8 cellular contexts compared by ENCODE assay signal in the genomic region with DNA sequence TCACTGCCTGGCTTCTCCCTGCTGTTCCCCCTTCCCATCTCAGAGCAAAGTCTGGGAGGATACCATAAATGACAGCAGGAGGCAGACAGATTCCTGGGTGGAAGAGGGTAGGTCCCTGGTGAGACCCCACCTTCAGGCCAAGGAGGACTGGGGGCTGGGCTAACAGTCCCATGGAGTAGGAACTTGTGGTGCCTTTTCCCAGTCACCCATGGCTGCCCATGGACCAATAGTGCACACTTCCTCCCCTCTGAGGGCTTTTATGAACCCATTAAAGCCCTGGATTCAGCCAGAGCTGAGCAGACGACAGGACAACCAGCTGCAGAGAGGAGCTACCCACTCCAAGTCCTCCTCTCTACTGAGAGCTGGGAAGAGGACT. TPM values are rescaled to one million over a fixed set of nuclear protein-coding genes. Genes with fewer than 3 reads are reported as not detected.
DNase-seq lines count a peak whose midpoint lies in the region; ATAC-seq, FAIRE-seq and TF ChIP-seq lines count a peak whose summit lies in the region.

No MANE protein-coding gene starts in this region.

- BruUV-seq in HCT116 (replicated peaks; lab: Mats Ljungman, UMichigan): no TSS peak

- no peak overlapping the region for H2BK12ac ChIP-seq in mesenchymal stem cell (ENCODE audit: low read length in 2 of 2)

- DNase-seq in HCT116 (ENCODE audit: low read depth, low spot score): no peak
- no peak for DNase-seq in astrocyte (ENCODE audit: low read depth)
- DNase-seq in mesenchymal stem cell: no peak
- no peak for DNase-seq in RCC 7860 (ENCODE audit: low spot score)
- DNase-seq in KG1 (lab: John Stamatoyannopoulos, UW): no peak
- DNase-seq in NAMALWA (ENCODE audit: low spot score): no peak

- H3K4ac ChIP-seq in mesenchymal stem cell (ENCODE audit: low read depth in 1 of 2, low read length in 2 of 2): no peak overlapping the region

- H4K91ac ChIP-seq in mesenchymal stem cell (ENCODE audit: low read length): no peak overlapping the region

- peaks cover 11% of the 10 kb centered on the region; the same call in 1 of the 2 replicates for H3K27me3 ChIP-seq in ACC112 (ENCODE audit: insufficient read depth, low read length)
- H3K27me3 ChIP-seq in HCT116 (ENCODE audit: insufficient read depth, low read length): no peaks in the 10 kb centered on the region
- no peaks in the 10 kb centered on the region for H3K27me3 ChIP-seq in astrocyte (ENCODE audit: insufficient read depth, low read length)
- no peaks in the 10 kb centered on the region for H3K27me3 ChIP-seq in mesenchymal stem cell (ENCODE audit: control insufficient read depth in 1 of 2, insufficient read depth in 1 of 2, low read length in 2 of 2)

- H4K20me1 ChIP-seq in HCT116 (ENCODE audit: insufficient read depth): no peaks in the 10 kb centered on the region
- no peaks in the 10 kb centered on the region for H4K20me1 ChIP-seq in astrocyte (ENCODE audit: insufficient read depth, low read length)

- H2BK120ac ChIP-seq in mesenchymal stem cell (ENCODE audit: low read depth, low read length): no peak overlapping the region

- H3K36me3 Mint-ChIP-seq in astrocyte (ENCODE audit: low read depth, unreplicated experiment): no peaks in the 10 kb centered on the region

- ATAC-seq in HCT116 (peak; percentile 8; the same call in 1 of the 2 replicates), GM18511 (IDR thresholded peaks at IDR 0.05; ENCODE audit: unreplicated experiment) (no peak)

- H3K36me3 ChIP-seq in ACC112 (ENCODE audit: insufficient read depth, low read length) (no peaks in the 10 kb centered on the region), HCT116 (ENCODE audit: control insufficient read depth in 1 of 2, insufficient read depth in 2 of 2, low read length in 2 of 2) (no peaks in the 10 kb centered on the region), astrocyte (ENCODE audit: insufficient read depth, low read length) (no peaks in the 10 kb centered on the region), mesenchymal stem cell (ENCODE audit: control insufficient read depth in 1 of 2, insufficient read depth in 2 of 2, low read depth in 1 of 2, low read length in 2 of 2) (no peaks in the 10 kb centered on the region)

- H2BK5ac ChIP-seq in mesenchymal stem cell (ENCODE audit: low read depth, low read length, poor library complexity, severe bottlenecking): no peak overlapping the region

- H3K14ac ChIP-seq in mesenchymal stem cell (ENCODE audit: low read length in 2 of 2): no peak overlapping the region

- no peak overlapping the region for H2AFZ ChIP-seq in ACC112 (ENCODE audit: low read length, unreplicated experiment)
- peak overlapping the region; percentile 64 for H2AFZ ChIP-seq in HCT116 (ENCODE audit: low read depth, low read length, poor library complexity, severe bottlenecking)
- H2AFZ ChIP-seq in astrocyte (ENCODE audit: low read depth, low read length): no peak overlapping the region
- H2AFZ ChIP-seq in mesenchymal stem cell (ENCODE audit: low read depth, low read length): no peak overlapping the region

- H3K4me3 Mint-ChIP-seq in astrocyte (ENCODE audit: unreplicated experiment): no peak overlapping the region

- intact Hi-C loops in HCT116 (cut with micrococcal nuclease): no loop called here

- TF ChIP-seq POLR2A in HCT116 (IDR thresholded peaks at IDR 0.05; ENCODE audit: borderline replicate concordance, extremely low read depth, insufficient read depth, insufficient read length): no peak

- no peak overlapping the region for H3K27ac ChIP-seq in ACC112 (ENCODE audit: low read depth, low read length)
- no peak overlapping the region for H3K27ac ChIP-seq in HCT116 (ENCODE audit: low read depth, low read length)
- no peak overlapping the region for H3K27ac ChIP-seq in astrocyte (ENCODE audit: low read depth, low read length)
- no peak overlapping the region for H3K27ac ChIP-seq in mesenchymal stem cell (ENCODE audit: low read length, poor library complexity, severe bottlenecking)

- H2AK5ac ChIP-seq in mesenchymal stem cell (ENCODE audit: low read length, severe bottlenecking): no peak overlapping the region

- TF ChIP-seq RAD21 in HCT116 (IDR thresholded peaks at IDR 0.05; ENCODE audit: low read depth): no peak

- H3K4me1 ChIP-seq in ACC112 (ENCODE audit: control insufficient read depth, insufficient read depth, low read length, unreplicated experiment): no peaks in the 10 kb centered on the region
- peaks cover 0 to 14% of the 10 kb centered on the region in 2 experiments; a peak in 3 of 4 replicates for H3K4me1 ChIP-seq in HCT116 (ENCODE audit: control insufficient read depth in 1 of 2, insufficient read depth in 2 of 2, low read length in 2 of 2)
- H3K4me1 ChIP-seq in astrocyte (ENCODE audit: insufficient read depth, low read length): no peaks in the 10 kb centered on the region
- peaks cover 18% of the 10 kb centered on the region for H3K4me1 ChIP-seq in mesenchymal stem cell (ENCODE audit: control insufficient read depth, insufficient read depth, low read depth, low read length)

- H3K4me3 ChIP-seq in ACC112 (ENCODE audit: low read depth, low read length): peak overlapping the region; percentile 56
- peak overlapping the region; percentile 26 to 51 for H3K4me3 ChIP-seq in HCT116 (replicated peaks in 1 of 2; ENCODE audit: low read depth in 1 of 2, low read length in 2 of 2)
- H3K4me3 ChIP-seq in astrocyte (ENCODE audit: insufficient read depth, low read depth, low read length): no peak overlapping the region
- H3K4me3 ChIP-seq in mesenchymal stem cell (ENCODE audit: insufficient read depth in 1 of 2, low read depth in 1 of 2, low read length in 2 of 2): peak overlapping the region in 1 of 2 experiments; percentile 64

- H3K18ac ChIP-seq in mesenchymal stem cell (ENCODE audit: low read depth in 1 of 2, low read length in 2 of 2): peak overlapping the region in 1 of 2 experiments; percentile 37

- H3K79me2 ChIP-seq in ACC112 (ENCODE audit: control insufficient read depth, insufficient read depth, low read length, unreplicated experiment) (no peaks in the 10 kb centered on the region), HCT116 (ENCODE audit: insufficient read depth, low read length) (no peaks in the 10 kb centered on the region), astrocyte (ENCODE audit: insufficient read depth, low read length) (no peaks in the 10 kb centered on the region)

- no peaks in the 10 kb centered on the region for H3K79me1 ChIP-seq in mesenchymal stem cell (replicated peaks; ENCODE audit: low read length, poor library complexity, severe bottlenecking)

- no peak overlapping the region for H3K23ac ChIP-seq in mesenchymal stem cell (ENCODE audit: low read length in 2 of 2)

- H3K4me1 Mint-ChIP-seq in astrocyte (ENCODE audit: low read depth, unreplicated experiment): peaks cover 4% of the 10 kb centered on the region

- WGBS in mesenchymal stem cell: 15% methylated on average over 1 of the region's 1 CpG

- TF ChIP-seq CTCF in HCT116 (IDR thresholded peaks at IDR 0.05 in 2 of 3, conservative IDR thresholded peaks at IDR 0.05 in 1 of 3; ENCODE audit: borderline replicate concordance in 1 of 3, insufficient read depth in 1 of 3, low read depth in 2 of 3, low read length in 2 of 3) (no peak), astrocyte (IDR thresholded peaks at IDR 0.05; ENCODE audit: insufficient read depth, low read depth, low read length) (no peak)

- no peaks in the 10 kb centered on the region for H3K9me3 Mint-ChIP-seq in astrocyte (ENCODE audit: unreplicated experiment)

- H3K27me3 Mint-ChIP-seq in astrocyte (ENCODE audit: low read depth, unreplicated experiment): no peaks in the 10 kb centered on the region

- POLR2A ChIA-PET in HCT116 (lab: Charles Lee): interaction anchor here (0.5 to 0.9 kb wide), 2 partner anchors 110 to 319 kb away, joined by 3 to 6 read pairs; a partner anchor contains a TSS

- H3K9me3 ChIP-seq in HCT116 (ENCODE audit: control insufficient read depth in 1 of 2, insufficient read depth in 1 of 2, low read depth in 1 of 2, low read length in 2 of 2): no peaks in the 10 kb centered on the region
- H3K9me3 ChIP-seq in astrocyte (ENCODE audit: insufficient read depth, low read depth, low read length): no peaks in the 10 kb centered on the region
- H3K9me3 ChIP-seq in mesenchymal stem cell (ENCODE audit: control insufficient read depth, low read length): no peaks in the 10 kb centered on the region

- no peak for FAIRE-seq in astrocyte (lab: Jason Lieb, UNC)
- FAIRE-seq in RCC 7860 (lab: Jason Lieb, UNC): no peak

- H4K8ac ChIP-seq in mesenchymal stem cell (ENCODE audit: low read length): no peak overlapping the region

- RAD21 ChIA-PET in HCT116 (lab: Charles Lee; ENCODE audit: low non-redundant PET in 1 of 2, low total read pairs in 2 of 2, uncharacterized antibody in 2 of 2, unreplicated experiment in 2 of 2): no interaction called here

- H3K4me2 ChIP-seq in HCT116 (ENCODE audit: low read length) (peak overlapping the region; percentile 73), astrocyte (ENCODE audit: low read length) (peak overlapping the region; percentile 73), mesenchymal stem cell (ENCODE audit: low read length, poor library complexity, severe bottlenecking) (peak overlapping the region; percentile 72)

- no peak overlapping the region for H3K9ac ChIP-seq in HCT116 (ENCODE audit: low read length)
- no peak overlapping the region for H3K9ac ChIP-seq in astrocyte (ENCODE audit: low read length)
- H3K9ac ChIP-seq in mesenchymal stem cell (ENCODE audit: low read length): no peak overlapping the region

- CTCF ChIA-PET in HCT116 (lab: Charles Lee): interaction anchor here (1.6 kb wide), 1 partner anchor 124 kb away, joined by 3 read pairs; no protein-coding TSS in a partner anchor

- H2BK15ac ChIP-seq in mesenchymal stem cell (ENCODE audit: low read depth, poor library complexity, severe bottlenecking): no peak overlapping the region

- no peak overlapping the region for H3K27ac Mint-ChIP-seq in astrocyte (ENCODE audit: unreplicated experiment)

- H3K9me2 ChIP-seq in HCT116 (ENCODE audit: insufficient read depth): no peaks in the 10 kb centered on the region

TF ChIP-seq in HCT116, 20 proteins besides CTCF, POLR2A, EP300 and RAD21:
- TF ChIP-seq SP1 (IDR thresholded peaks at IDR 0.05; ENCODE audit: low read depth) (no peak), EGR1 (IDR thresholded peaks at IDR 0.05; ENCODE audit: low read depth) (no peak), JUND (IDR thresholded peaks at IDR 0.05) (no peak), CBX3 (IDR thresholded peaks at IDR 0.05; ENCODE audit: low read depth) (no peak), ZNF274 (IDR thresholded peaks at IDR 0.05; ENCODE audit: low read depth, low read length) (no peak)
TF ChIP-seq in HCT116: peak in this region for 0.

RNA-seq across cellular contexts. Expression of a gene that starts 36.6 kb away (rescaled TPM):
- total RNA-seq in HCT116 (2021; ENCODE audit: unreplicated experiment) (not detected), astrocyte (not detected in 2 replicates)
- polyA plus RNA-seq in HCT116 (2012): not detected in 2 replicates
- polyA plus RNA-seq in mesenchymal stem cell (2013, experiment 1 of 2): not detected
- not detected for polyA plus RNA-seq in mesenchymal stem cell (2013, experiment 2 of 2)
